ENCODE assay signal across 13 cellular contexts in the genomic region with DNA sequence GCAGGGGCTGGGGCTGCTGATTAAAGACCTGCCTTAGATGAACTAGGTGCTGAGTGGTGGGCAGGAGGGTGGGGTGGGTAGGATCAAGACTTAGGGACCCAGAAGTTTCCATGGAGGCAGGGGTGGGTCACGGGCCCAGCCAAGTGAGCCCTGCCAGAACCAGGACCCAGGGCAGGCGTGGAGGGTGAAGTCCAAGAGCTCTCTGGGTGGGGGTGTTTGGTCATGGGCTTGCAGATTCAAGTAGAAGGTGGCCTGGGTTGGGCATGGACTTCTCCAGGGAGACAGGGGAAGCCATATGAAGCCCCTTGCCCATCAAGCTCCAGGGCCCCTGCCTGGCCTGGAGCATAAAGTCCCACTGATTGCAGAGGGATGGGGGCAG.
A peak's percentile ranks its signal among the peaks of the same experiment; 100 is the strongest.
DNase-seq lines count a peak whose midpoint lies in the region; ATAC-seq, FAIRE-seq and TF ChIP-seq lines count a peak whose summit lies in the region.
"Had no signal": no experiment of that assay in that cellular context is flagged by ENCODE, and none has a peak within 500 bp of the region (broad histone marks: within the 10 kb centered on the region; RNA-seq: fewer than 3 reads in every experiment).

No MANE protein-coding gene starts in this region.

- POLR2A ChIA-PET in RWPE1 (lab: Yijun Ruan, JAX; ENCODE audit: low non-redundant PET), result no interaction called here

- H3K79me2 ChIP-seq in GM23338 (replicated peaks; ENCODE audit: insufficient read depth), result no peaks in the 10 kb centered on the region

- peaks cover 50% of the 10 kb centered on the region for H3K79me1 ChIP-seq in mesenchymal stem cell (replicated peaks; ENCODE audit: low read length, poor library complexity, severe bottlenecking)

- H2AK5ac ChIP-seq in mesenchymal stem cell (ENCODE audit: low read length, severe bottlenecking), result peak overlapping the region; percentile 59

- H3K27me3 Mint-ChIP-seq in CD14-positive monocyte (ENCODE audit: low read depth in 3 of 3), result peaks cover 4 to 18% (median 16%) of the 10 kb centered on the region in 3 donors
- peaks cover 4% of the 10 kb centered on the region for H3K27me3 Mint-ChIP-seq in dendritic cell treated with granulocyte-macrophage colony-stimulating factor and Interleukin-4, amounts not matched to agents 40 ng/mL and 50 ng/mL, for 4 days
- H3K27me3 Mint-ChIP-seq in natural killer cell (ENCODE audit: low read depth in 2 of 2), result no peaks in the 10 kb centered on the region
- peaks cover 3% of the 10 kb centered on the region for H3K27me3 Mint-ChIP-seq in GM23338 (ENCODE audit: insufficient read depth, low read depth, poor library complexity)
- H3K27me3 Mint-ChIP-seq: IgD-negative memory B cell, memory B cell had no signal

- peaks cover 23 to 70% of the 10 kb centered on the region in 2 experiments for H3K36me3 ChIP-seq in mesenchymal stem cell (ENCODE audit: control insufficient read depth in 1 of 2, insufficient read depth in 2 of 2, low read depth in 1 of 2, low read length in 2 of 2)
- H3K36me3 ChIP-seq in small intestine (ENCODE audit: control insufficient read depth in 2 of 2, insufficient read depth in 2 of 2, low read length in 2 of 2), result no peaks in the 10 kb centered on the region
- no peaks in the 10 kb centered on the region for H3K36me3 ChIP-seq in GM23338 (ENCODE audit: insufficient read depth)

- H3K4ac ChIP-seq in mesenchymal stem cell (ENCODE audit: low read depth in 1 of 2, low read length in 2 of 2), result peak overlapping the region; percentile 88 to 92

- no peaks in the 10 kb centered on the region for H3K9me3 ChIP-seq in mesenchymal stem cell (ENCODE audit: control insufficient read depth, low read length)
- H3K9me3 ChIP-seq in small intestine (ENCODE audit: control insufficient read depth, low read depth), result no peaks in the 10 kb centered on the region

- peak overlapping the region; percentile 80 for H3K9ac ChIP-seq in mesenchymal stem cell (ENCODE audit: low read length)

- H3K4me1 Mint-ChIP-seq in CD14-positive monocyte (peaks cover 70% of the 10 kb centered on the region), natural killer cell (peaks cover 20 to 37% of the 10 kb centered on the region in 2 donors), GM23338 (peaks cover 22% of the 10 kb centered on the region; the same call in 2 of the 3 replicates)
- peaks cover 96% of the 10 kb centered on the region for H3K4me1 Mint-ChIP-seq in dendritic cell treated with granulocyte-macrophage colony-stimulating factor and Interleukin-4, amounts not matched to agents 40 ng/mL and 50 ng/mL, for 4 days (ENCODE audit: low read depth)

- H4K91ac ChIP-seq in mesenchymal stem cell (ENCODE audit: low read length), result peak overlapping the region; percentile 64

- H3K27me3 ChIP-seq in mesenchymal stem cell (ENCODE audit: control insufficient read depth in 1 of 2, insufficient read depth in 1 of 2, low read length in 2 of 2), result no peaks in the 10 kb centered on the region
- H3K27me3 ChIP-seq in small intestine (ENCODE audit: control insufficient read depth in 2 of 2, insufficient read depth in 2 of 2, low read length in 2 of 2), result no peaks in the 10 kb centered on the region
- H3K27me3 ChIP-seq in GM23338 (ENCODE audit: insufficient read depth), result no peaks in the 10 kb centered on the region

- 94% methylated on average over 2 of the region's 2 CpGs for WGBS in mesenchymal stem cell
- 31 to 49% (median 47%) methylated on average over 2 of the region's 2 CpGs for WGBS in small intestine, 3 donors

- H3K4me3 Mint-ChIP-seq in CD14-positive monocyte, result peak overlapping the region in 1 of 2 donors; percentile 37
- H3K4me3 Mint-ChIP-seq in dendritic cell treated with granulocyte-macrophage colony-stimulating factor and Interleukin-4, amounts not matched to agents 40 ng/mL and 50 ng/mL, for 4 days, result peak overlapping the region; percentile 24
- H3K4me3 Mint-ChIP-seq in natural killer cell, result no peak overlapping the region
- no peak overlapping the region for H3K4me3 Mint-ChIP-seq in GM23338
- H3K4me3 Mint-ChIP-seq: memory B cell; T-helper 2 cell treated with Interferon-gamma antibody and Interleukin-4, amounts not matched to agents 5 μg/mL and 100 μg/mL, for 36 hours had no signal

- peak overlapping the region; percentile 67 for H2BK15ac ChIP-seq in mesenchymal stem cell (ENCODE audit: low read depth, poor library complexity, severe bottlenecking)

- no peaks in the 10 kb centered on the region for H3K9me2 ChIP-seq in GM23338 (ENCODE audit: insufficient read depth)

- H2BK12ac ChIP-seq in mesenchymal stem cell (ENCODE audit: low read length in 2 of 2), result peak overlapping the region; percentile 89 to 93

- intact Hi-C loops in CD14-positive monocyte (cut with micrococcal nuclease) (loop anchor here in 1 of 2 donors (10.0 kb wide), 1 partner anchor 53 kb away; no protein-coding TSS in a partner anchor), natural killer cell (cut with micrococcal nuclease) (no loop called here)
- intact Hi-C loops in dendritic cell treated with granulocyte-macrophage colony-stimulating factor and Interleukin-4, amounts not matched to agents 40 ng/mL and 50 ng/mL, for 4 days (cut with micrococcal nuclease), result loop anchor here (2.0 to 10.0 kb wide), 4 partner anchors 50 to 463 kb away; no protein-coding TSS in a partner anchor

- CTCF ChIA-PET in RWPE1 (lab: Yijun Ruan, JAX), result interaction anchor here (0.6 kb wide), 1 partner anchor 160 kb away, joined by 3 read pairs; no protein-coding TSS in a partner anchor

- FAIRE-seq in small intestine (lab: Jason Lieb, UNC), result no peak

- peaks cover 36 to 44% of the 10 kb centered on the region in 2 donors for H3K36me3 Mint-ChIP-seq in CD14-positive monocyte
- H3K36me3 Mint-ChIP-seq in dendritic cell treated with granulocyte-macrophage colony-stimulating factor and Interleukin-4, amounts not matched to agents 40 ng/mL and 50 ng/mL, for 4 days (ENCODE audit: low read depth), result peaks cover 13% of the 10 kb centered on the region
- H3K36me3 Mint-ChIP-seq in natural killer cell, result no peaks in the 10 kb centered on the region
- no peaks in the 10 kb centered on the region; the same call in 2 of the 3 replicates for H3K36me3 Mint-ChIP-seq in GM23338 (ENCODE audit: low read depth)
- H3K36me3 Mint-ChIP-seq: memory B cell had no signal

- peak overlapping the region; percentile 77 for H2BK120ac ChIP-seq in mesenchymal stem cell (ENCODE audit: low read depth, low read length)

- H3K4me3 ChIP-seq in mesenchymal stem cell (ENCODE audit: insufficient read depth in 1 of 2, low read depth in 1 of 2, low read length in 2 of 2) (no peak overlapping the region), small intestine (ENCODE audit: low read depth in 1 of 2, low read length in 2 of 2) (no peak overlapping the region), GM23338 (no peak overlapping the region)

- peaks cover 46% of the 10 kb centered on the region for H3K4me1 ChIP-seq in mesenchymal stem cell (ENCODE audit: control insufficient read depth, insufficient read depth, low read depth, low read length)
- peaks cover 5 to 8% of the 10 kb centered on the region in 2 donors for H3K4me1 ChIP-seq in small intestine (ENCODE audit: control insufficient read depth in 2 of 2, insufficient read depth in 1 of 2, low read depth in 1 of 2, low read length in 1 of 2)
- no peaks in the 10 kb centered on the region for H3K4me1 ChIP-seq in GM23338 (ENCODE audit: insufficient read depth)

- TF ChIP-seq CTCF in CD14-positive monocyte (IDR thresholded peaks at IDR 0.05) (no peak), natural killer cell (IDR thresholded peaks at IDR 0.05) (no peak), GM23338 (conservative IDR thresholded peaks at IDR 0.05; ENCODE audit: low read depth in 2 of 2) (no peak), RWPE1 (conservative IDR thresholded peaks at IDR 0.05; ENCODE audit: low read depth) (no peak)

- H3K14ac ChIP-seq in mesenchymal stem cell (ENCODE audit: low read length in 2 of 2), result peak overlapping the region in 1 of 2 experiments; percentile 68

- no peak overlapping the region for H3K27ac ChIP-seq in mesenchymal stem cell (ENCODE audit: low read length, poor library complexity, severe bottlenecking)
- H3K27ac ChIP-seq in small intestine (ENCODE audit: low read depth in 1 of 2, low read length in 1 of 2), result peak overlapping the region; percentile 5 to 43
- no peak overlapping the region for H3K27ac ChIP-seq in GM23338 (ENCODE audit: low read depth)
- H3K27ac ChIP-seq in RWPE1, result no peak overlapping the region

- ATAC-seq in natural killer cell (no peak), GM23338 (no peak)

- no peaks in the 10 kb centered on the region for H3F3A ChIP-seq in GM23338 (replicated peaks; ENCODE audit: low read depth)

- H3K27ac Mint-ChIP-seq in CD14-positive monocyte (peak overlapping the region in 5 of 7 donors; percentile 14 to 85 (median 84)), natural killer cell (no peak overlapping the region), GM23338 (no peak overlapping the region)
- peak overlapping the region; percentile 97 for H3K27ac Mint-ChIP-seq in dendritic cell treated with granulocyte-macrophage colony-stimulating factor and Interleukin-4, amounts not matched to agents 40 ng/mL and 50 ng/mL, for 4 days
- H3K27ac Mint-ChIP-seq: IgD-negative memory B cell; memory B cell; T-helper 2 cell treated with Interferon-gamma antibody and Interleukin-4, amounts not matched to agents 5 μg/mL and 100 μg/mL, for 36 hours had no signal

- no peak overlapping the region for H2BK5ac ChIP-seq in mesenchymal stem cell (ENCODE audit: low read depth, low read length, poor library complexity, severe bottlenecking)

- H2AFZ ChIP-seq in mesenchymal stem cell (ENCODE audit: low read depth, low read length) (no peak overlapping the region), GM23338 (no peak overlapping the region)

- H3K4me2 ChIP-seq in mesenchymal stem cell (ENCODE audit: low read length, poor library complexity, severe bottlenecking), result no peak overlapping the region
- H3K4me2 ChIP-seq in GM23338, result no peak overlapping the region

- no peaks in the 10 kb centered on the region for H3K9me3 Mint-ChIP-seq in CD14-positive monocyte
- no peaks in the 10 kb centered on the region for H3K9me3 Mint-ChIP-seq in dendritic cell treated with granulocyte-macrophage colony-stimulating factor and Interleukin-4, amounts not matched to agents 40 ng/mL and 50 ng/mL, for 4 days
- no peaks in the 10 kb centered on the region for H3K9me3 Mint-ChIP-seq in natural killer cell
- no peaks in the 10 kb centered on the region for H3K9me3 Mint-ChIP-seq in GM23338
- H3K9me3 Mint-ChIP-seq: IgD-negative memory B cell; memory B cell; T-helper 2 cell treated with Interferon-gamma antibody and Interleukin-4, amounts not matched to agents 5 μg/mL and 100 μg/mL, for 36 hours had no signal

- no peaks in the 10 kb centered on the region; the same call in 1 of the 2 replicates for H4K20me1 ChIP-seq in GM23338 (replicated peaks; ENCODE audit: insufficient read depth)

- H3K18ac ChIP-seq in mesenchymal stem cell (ENCODE audit: low read depth in 1 of 2, low read length in 2 of 2), result peak overlapping the region; percentile 81 to 85

- H3K23ac ChIP-seq in mesenchymal stem cell (ENCODE audit: low read length in 2 of 2), result peak overlapping the region in 1 of 2 experiments; percentile 98

- H4K8ac ChIP-seq in mesenchymal stem cell (ENCODE audit: low read length), result peak overlapping the region; percentile 89

- DNase-seq in CD14-positive monocyte (ENCODE audit: low spot score) (no peak), mesenchymal stem cell (no peak), small intestine (peak; percentile 58), natural killer cell (no peak), GM23338 (ENCODE audit: low spot score) (no peak), RWPE1 (ENCODE audit: low spot score) (no peak)
- DNase-seq in activated CD8-positive, alpha-beta memory T cell treated with anti-CD3 and anti-CD28 coated beads for 24 hours, result no peak
- DNase-seq: NCI-H2081 treated with DMSO at 0.1 percent for 48 hours; stimulated activated CD4-positive, alpha-beta T cell treated with anti-CD3 and anti-CD28 coated beads, Interleukin-4, amount 100 ng/mL, for 1 hour had no signal

Comparison
In these comparisons a context has a peak if more than half of its experiments do, and no peak if none do; other contexts are left out.
1. H3K27ac Mint-ChIP-seq: peak in CD14-positive monocyte (5 of 7) and dendritic cell treated with granulocyte-macrophage colony-stimulating factor and Interleukin-4, amounts not matched to agents 40 ng/mL and 50 ng/mL, for 4 days (single experiment); none in natural killer cell (0 of 2) and GM23338 (single experiment).
2. H3K27ac ChIP-seq: peak in small intestine (2 of 2); none in mesenchymal stem cell (single experiment), GM23338 (single experiment) and RWPE1 (single experiment).